ENCODE assay signal across 8 cellular contexts in the genomic region with DNA sequence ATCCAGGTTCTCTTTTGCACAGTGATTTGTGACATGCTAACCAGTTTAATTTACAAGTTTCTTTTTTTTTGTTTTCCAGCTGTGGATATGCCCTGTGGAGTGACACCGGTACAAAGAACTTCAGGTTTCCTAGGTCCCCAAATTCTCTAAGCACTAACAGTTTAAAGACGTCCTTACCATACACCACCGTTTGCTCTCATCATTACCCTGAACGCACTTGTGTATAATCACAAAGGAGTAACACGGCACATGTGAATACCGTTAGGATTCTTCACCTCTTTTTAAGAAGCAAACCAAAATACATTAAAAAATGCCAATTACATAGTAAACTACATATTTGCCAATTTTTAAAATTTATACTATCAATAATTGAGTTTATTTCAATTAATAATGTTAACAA. TPM values are rescaled to one million over a fixed set of nuclear protein-coding genes. Genes with fewer than 3 reads are reported as not detected.
A peak's percentile ranks its signal among the peaks of the same experiment; 100 is the strongest.
DNase-seq lines count a peak whose midpoint lies in the region; FAIRE-seq and TF ChIP-seq lines count a peak whose summit lies in the region.

No MANE protein-coding gene starts in this region.

- H3K27me3 ChIP-seq in CD8-positive, alpha-beta memory T cell (ENCODE audit: insufficient read depth, low read length, poor library complexity, severe bottlenecking), result no peaks in the 10 kb centered on the region
- H3K27me3 ChIP-seq in neural progenitor cell, result no peaks in the 10 kb centered on the region

- TF ChIP-seq CTCF in neural progenitor cell (IDR thresholded peaks at IDR 0.05), result no peak
- TF ChIP-seq CTCF in D721Med (IDR thresholded peaks at IDR 0.05; ENCODE audit: insufficient read depth, missing control alignments), result no peak
- no peak for TF ChIP-seq CTCF in RWPE1 (conservative IDR thresholded peaks at IDR 0.05; ENCODE audit: low read depth)

- H3K4me1 Mint-ChIP-seq in CD8-positive, alpha-beta memory T cell, result peaks cover 55 to 82% (median 77%) of the 10 kb centered on the region in 3 donors
- H3K4me1 Mint-ChIP-seq in dendritic cell treated with granulocyte-macrophage colony-stimulating factor and Interleukin-4, amounts not matched to agents 40 ng/mL and 50 ng/mL, for 4 days (ENCODE audit: low read depth), result peaks cover 13% of the 10 kb centered on the region
- peaks cover 20% of the 10 kb centered on the region for H3K4me1 Mint-ChIP-seq in neural progenitor cell

- H3K9ac ChIP-seq in neural progenitor cell, result peak overlapping the region; percentile 84

- peaks cover 40% of the 10 kb centered on the region for H3K4me1 ChIP-seq in CD8-positive, alpha-beta memory T cell (ENCODE audit: insufficient read depth, low read length)
- peaks cover 11% of the 10 kb centered on the region for H3K4me1 ChIP-seq in neural progenitor cell

- H3K9me3 ChIP-seq in CD8-positive, alpha-beta memory T cell (ENCODE audit: low read length), result no peaks in the 10 kb centered on the region
- no peaks in the 10 kb centered on the region for H3K9me3 ChIP-seq in neural progenitor cell (ENCODE audit: low read depth)

- H3K27me3 Mint-ChIP-seq in CD8-positive, alpha-beta memory T cell, result no peaks in the 10 kb centered on the region
- no peaks in the 10 kb centered on the region for H3K27me3 Mint-ChIP-seq in dendritic cell treated with granulocyte-macrophage colony-stimulating factor and Interleukin-4, amounts not matched to agents 40 ng/mL and 50 ng/mL, for 4 days
- H3K27me3 Mint-ChIP-seq in neural progenitor cell (ENCODE audit: insufficient read depth, low read depth), result no peaks in the 10 kb centered on the region

- intact Hi-C loops in dendritic cell treated with granulocyte-macrophage colony-stimulating factor and Interleukin-4, amounts not matched to agents 40 ng/mL and 50 ng/mL, for 4 days (cut with micrococcal nuclease), result no loop called here

- peak overlapping the region; percentile 87 for H3K27ac ChIP-seq in CD8-positive, alpha-beta memory T cell (ENCODE audit: low read depth, low read length)
- peak overlapping the region; percentile 81 for H3K27ac ChIP-seq in neural progenitor cell
- no peak overlapping the region for H3K27ac ChIP-seq in RWPE1

- peak overlapping the region; percentile 99 for H3K4me2 ChIP-seq in neural progenitor cell

- peaks cover 13% of the 10 kb centered on the region for H3K36me3 ChIP-seq in CD8-positive, alpha-beta memory T cell (ENCODE audit: insufficient read depth, low read length)
- no peaks in the 10 kb centered on the region for H3K36me3 ChIP-seq in neural progenitor cell

- DNase-seq in CD8-positive, alpha-beta memory T cell, result peak in 1 of 5 donors; percentile 10
- DNase-seq in NCI-H1694 treated with DMSO at 0.1 percent for 48 hours (lab: John Stamatoyannopoulos, UW), result peak; percentile 12
- no peak for DNase-seq in neural progenitor cell (ENCODE audit: low spot score)
- DNase-seq in NCI-H2196 (lab: John Stamatoyannopoulos, UW; ENCODE audit: unreplicated experiment), result no peak
- DNase-seq in D721Med (ENCODE audit: insufficient read length, low spot score), result no peak
- DNase-seq in stimulated activated CD4-positive, alpha-beta T cell treated with anti-CD3 and anti-CD28 coated beads, Interleukin-4, amount 100 ng/mL, for 1 hour, result no peak
- DNase-seq in RWPE1 (ENCODE audit: low spot score), result no peak

- no peaks in the 10 kb centered on the region for H3F3A ChIP-seq in neural progenitor cell (ENCODE audit: low read depth)

- H3K27ac Mint-ChIP-seq in CD8-positive, alpha-beta memory T cell, result peak overlapping the region; percentile 88 to 100 (median 96)
- peak overlapping the region; percentile 83 for H3K27ac Mint-ChIP-seq in dendritic cell treated with granulocyte-macrophage colony-stimulating factor and Interleukin-4, amounts not matched to agents 40 ng/mL and 50 ng/mL, for 4 days
- H3K27ac Mint-ChIP-seq in neural progenitor cell, result no peak overlapping the region

- peak overlapping the region; percentile 94 for H2AFZ ChIP-seq in neural progenitor cell (replicated peaks)

- H3K9me3 Mint-ChIP-seq in CD8-positive, alpha-beta memory T cell, result no peaks in the 10 kb centered on the region
- no peaks in the 10 kb centered on the region for H3K9me3 Mint-ChIP-seq in dendritic cell treated with granulocyte-macrophage colony-stimulating factor and Interleukin-4, amounts not matched to agents 40 ng/mL and 50 ng/mL, for 4 days
- no peaks in the 10 kb centered on the region for H3K9me3 Mint-ChIP-seq in neural progenitor cell

- POLR2A ChIA-PET in CD8-positive, alpha-beta memory T cell (lab: Charles Lee), result no interaction called here
- POLR2A ChIA-PET in RWPE1 (lab: Yijun Ruan, JAX; ENCODE audit: low non-redundant PET), result no interaction called here

- FAIRE-seq in D721Med (lab: Jason Lieb, UNC), result no peak

- H3K4me3 ChIP-seq in CD8-positive, alpha-beta memory T cell (ENCODE audit: low read length), result peak overlapping the region; percentile 81
- peak overlapping the region; percentile 91 for H3K4me3 ChIP-seq in neural progenitor cell

- H3K79me2 ChIP-seq in neural progenitor cell (ENCODE audit: low read depth), result peaks cover 35% of the 10 kb centered on the region

- CTCF ChIA-PET in CD8-positive, alpha-beta memory T cell (lab: Charles Lee), result no interaction called here
- CTCF ChIA-PET in RWPE1 (lab: Yijun Ruan, JAX), result no interaction called here

- H4K20me1 ChIP-seq in neural progenitor cell (ENCODE audit: low read depth), result no peaks in the 10 kb centered on the region

- H3K4me3 Mint-ChIP-seq in CD8-positive, alpha-beta memory T cell, result peak overlapping the region; percentile 80 to 100 (median 99)
- H3K4me3 Mint-ChIP-seq in dendritic cell treated with granulocyte-macrophage colony-stimulating factor and Interleukin-4, amounts not matched to agents 40 ng/mL and 50 ng/mL, for 4 days, result no peak overlapping the region
- H3K4me3 Mint-ChIP-seq in neural progenitor cell, result peak overlapping the region; percentile 97

- H3K36me3 Mint-ChIP-seq in CD8-positive, alpha-beta memory T cell, result peaks cover 8 to 46% (median 9%) of the 10 kb centered on the region in 3 donors
- H3K36me3 Mint-ChIP-seq in dendritic cell treated with granulocyte-macrophage colony-stimulating factor and Interleukin-4, amounts not matched to agents 40 ng/mL and 50 ng/mL, for 4 days (ENCODE audit: low read depth), result peaks cover 20% of the 10 kb centered on the region
- peaks cover 10% of the 10 kb centered on the region for H3K36me3 Mint-ChIP-seq in neural progenitor cell

RNA-seq across cellular contexts. Expression of a gene that starts 0.8 kb away (rescaled TPM):
- 10 to 100 TPM; 32.7 to 35.0 TPM for total RNA-seq in CD8-positive, alpha-beta memory T cell
- polyA plus RNA-seq in CD8-positive, alpha-beta memory T cell, result 22.1 TPM
- total RNA-seq in neural progenitor cell (ENCODE audit: low replicate concordance), result 95.5 and 122 TPM in 2 replicates
